25 cellular contexts compared by ENCODE assay signal in the genomic region with DNA sequence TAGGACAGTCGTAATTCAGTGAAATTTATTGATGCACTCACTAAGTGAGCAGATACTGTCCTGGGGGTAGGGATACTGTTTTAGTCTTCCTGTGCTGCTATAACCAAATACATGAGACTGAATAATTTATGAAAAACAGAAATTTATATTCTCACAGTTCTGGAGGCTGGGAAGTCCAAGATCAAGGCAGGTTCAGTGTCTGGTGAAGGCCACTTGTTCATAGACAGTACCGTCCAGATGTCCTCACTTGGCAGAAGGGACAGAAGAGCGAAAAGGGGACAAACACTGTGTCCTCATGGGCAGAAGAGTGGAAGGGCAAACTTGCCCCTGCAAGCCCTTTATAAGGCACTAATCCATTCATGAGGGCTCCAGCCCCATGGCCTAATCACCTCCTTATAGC. TPM values are rescaled to one million over a fixed set of nuclear protein-coding genes. Genes with fewer than 3 reads are reported as not detected.
A peak's percentile ranks its signal among the peaks of the same experiment; 100 is the strongest.
DNase-seq lines count a peak whose midpoint lies in the region; ATAC-seq, FAIRE-seq and TF ChIP-seq lines count a peak whose summit lies in the region.
"Had no signal": no experiment of that assay in that cellular context is flagged by ENCODE, and none has a peak within 500 bp of the region (broad histone marks: within the 10 kb centered on the region; RNA-seq: fewer than 3 reads in every experiment).

No MANE protein-coding gene starts in this region.

- no peaks in the 10 kb centered on the region for H3K9me2 ChIP-seq in SK-N-SH

- H3K4me1 ChIP-seq in SK-N-SH (ENCODE audit: control insufficient read depth in 1 of 2, insufficient read depth in 2 of 2, low read depth in 1 of 2, low read length in 1 of 2), result peaks cover 5 to 10% of the 10 kb centered on the region in 2 experiments; a peak in 2 of 4 replicates
- peaks cover 24% of the 10 kb centered on the region for H3K4me1 ChIP-seq in keratinocyte (ENCODE audit: control insufficient read depth, extremely low read depth, insufficient read depth, low read length)
- H3K4me1 ChIP-seq in subcutaneous abdominal adipose tissue (ENCODE audit: control insufficient read depth in 5 of 5, insufficient read depth in 5 of 5, low read length in 5 of 5), result peaks cover 0 to 19% (median 15%) of the 10 kb centered on the region in 5 donors
- H3K4me1 ChIP-seq: heart right ventricle, suprapubic skin had no signal

- H3K36me3 Mint-ChIP-seq in MCF 10A (ENCODE audit: insufficient read depth, unreplicated experiment), result no peaks in the 10 kb centered on the region
- H3K36me3 Mint-ChIP-seq: activated naive CD4-positive, alpha-beta T cell treated with anti-CD3 and anti-CD28 coated beads, Interleukin-2, amount 50 U/mL, for 24 hours; naive thymus-derived CD8-positive, alpha-beta T cell had no signal

- CTCF ChIA-PET in SK-N-SH (lab: Yijun Ruan, JAX), result no interaction called here
- CTCF ChIA-PET in MCF 10A (lab: Yijun Ruan, JAX), result interaction anchor here (0.8 to 1.5 kb wide), 2 partner anchors 9 to 41 kb away, joined by 3 to 4 read pairs; no protein-coding TSS in a partner anchor

- H3K27me3 Mint-ChIP-seq in MCF 10A (ENCODE audit: insufficient read depth, unreplicated experiment), result no peaks in the 10 kb centered on the region

- peak overlapping the region; percentile 69 to 78; a peak in 3 of 4 replicates for H3K27ac ChIP-seq in SK-N-SH (ENCODE audit: low read depth in 2 of 2, low read length in 1 of 2)
- peak overlapping the region; percentile 99 for H3K27ac ChIP-seq in keratinocyte (ENCODE audit: control insufficient read depth, insufficient read depth, low read length)
- peak overlapping the region; percentile 90 for H3K27ac ChIP-seq in subcutaneous abdominal adipose tissue (ENCODE audit: low read depth, low read length)
- H3K27ac ChIP-seq: 22Rv1, cardiac muscle cell, coronary artery, suprapubic skin had no signal

- H3K27ac Mint-ChIP-seq in MCF 10A (ENCODE audit: low read depth, unreplicated experiment), result peak overlapping the region; percentile 96
- H3K27ac Mint-ChIP-seq: activated CD4-positive, alpha-beta memory T cell treated with anti-CD3 and anti-CD28 coated beads, Interleukin-2, amount 10 ng/mL, durations not matched to agents 7 days and 5 days; activated naive CD4-positive, alpha-beta T cell treated with anti-CD3 and anti-CD28 coated beads, Interleukin-2, amount 50 U/mL, for 24 hours; naive thymus-derived CD8-positive, alpha-beta T cell; T-helper 2 cell treated with Interferon-gamma antibody and Interleukin-4, amounts not matched to agents 5 μg/mL and 100 μg/mL, for 36 hours had no signal

- H3K27me3 ChIP-seq in SK-N-SH (ENCODE audit: insufficient read depth) (no peaks in the 10 kb centered on the region), keratinocyte (ENCODE audit: control insufficient read depth, extremely low read depth, insufficient read depth, low read length) (no peaks in the 10 kb centered on the region), subcutaneous abdominal adipose tissue (ENCODE audit: control insufficient read depth in 5 of 5, insufficient read depth in 4 of 5, low read length in 5 of 5) (peaks cover 0 to 3% (median 0%) of the 10 kb centered on the region in 5 donors)
- H3K27me3 ChIP-seq: cardiac muscle cell, heart right ventricle, suprapubic skin had no signal

- no peaks in the 10 kb centered on the region for H3K9me3 ChIP-seq in SK-N-SH
- H3K9me3 ChIP-seq in keratinocyte (ENCODE audit: control insufficient read depth, low read depth, low read length), result no peaks in the 10 kb centered on the region
- no peaks in the 10 kb centered on the region for H3K9me3 ChIP-seq in subcutaneous abdominal adipose tissue (ENCODE audit: control insufficient read depth in 5 of 5, low read length in 5 of 5)
- H3K9me3 ChIP-seq: heart right ventricle, suprapubic skin had no signal

- intact Hi-C loops in MCF 10A (cut with micrococcal nuclease), result loop anchor here (2.0 kb wide), 1 partner anchor 45 kb away; the partner anchor contains the start of gene PGRMC2

- ATAC-seq in SK-N-SH treated with all-trans-retinoic acid at 6 μM for 48 hours (no peak), HG03139 (IDR thresholded peaks at IDR 0.05; ENCODE audit: unreplicated experiment) (no peak)
- ATAC-seq: naive thymus-derived CD8-positive, alpha-beta T cell had no signal

- H3K36me3 ChIP-seq in SK-N-SH (replicated peaks in 1 of 2; ENCODE audit: control insufficient read depth in 1 of 2, insufficient read depth in 2 of 2, low read length in 1 of 2) (no peaks in the 10 kb centered on the region), keratinocyte (ENCODE audit: control insufficient read depth in 2 of 2, extremely low read depth in 1 of 2, insufficient read depth in 2 of 2, low read length in 2 of 2) (no peaks in the 10 kb centered on the region), subcutaneous abdominal adipose tissue (ENCODE audit: control insufficient read depth in 5 of 5, insufficient read depth in 5 of 5, low read length in 5 of 5) (no peaks in the 10 kb centered on the region)
- H3K36me3 ChIP-seq: cardiac muscle cell, heart right ventricle, suprapubic skin had no signal

- dilution Hi-C loops in keratinocyte (cut with MboI; ENCODE audit: extremely low pct_ligation_motif_present, low sequenced_read_pairs), result no loop called here

- H3K79me2 ChIP-seq in SK-N-SH (ENCODE audit: insufficient read depth) (no peaks in the 10 kb centered on the region), keratinocyte (ENCODE audit: control insufficient read depth, insufficient read depth, low read length) (no peaks in the 10 kb centered on the region)

- H2AFZ ChIP-seq in SK-N-SH (ENCODE audit: low read depth) (no peak overlapping the region), keratinocyte (ENCODE audit: control insufficient read depth, low read length) (peak overlapping the region; percentile 67)

- TF ChIP-seq EP300 in SK-N-SH (IDR thresholded peaks at IDR 0.05; ENCODE audit: borderline replicate concordance in 1 of 2, low read depth in 1 of 2, low read length in 1 of 2), result no peak

- 69% methylated on average over 3 of the region's 3 CpGs for WGBS in SK-N-SH (ENCODE audit: low lambda C conversion rate)

- no TSS peak for BruUV-seq in MCF 10A (replicated peaks; lab: Mats Ljungman, UMichigan)

- no peak for TF ChIP-seq RAD21 in SK-N-SH (IDR thresholded peaks at IDR 0.05; ENCODE audit: low read length)

- no peaks in the 10 kb centered on the region for H3K9me3 Mint-ChIP-seq in MCF 10A (ENCODE audit: unreplicated experiment)
- H3K9me3 Mint-ChIP-seq: activated naive CD4-positive, alpha-beta T cell treated with anti-CD3 and anti-CD28 coated beads, Interleukin-2, amount 50 U/mL, for 24 hours had no signal

- DNase-seq in SK-N-SH (no peak), MCF 10A (ENCODE audit: unreplicated experiment) (no peak), keratinocyte (ENCODE audit: low read depth, low spot score) (no peak), NOMO-1 treated with dmso at 0.1 percent for 144 hours (lab: John Stamatoyannopoulos, UW; ENCODE audit: unreplicated experiment) (no peak)
- DNase-seq in activated CD8-positive, alpha-beta memory T cell treated with anti-CD3 and anti-CD28 coated beads, Interleukin-2, amount 50 U/mL, for 4 hours, result no peak
- DNase-seq: activated CD4-positive, alpha-beta memory T cell treated with anti-CD3 and anti-CD28 coated beads, Interleukin-2, amount 10 ng/mL, durations not matched to agents 7 days and 5 days; activated CD4-positive, CD25-positive, alpha-beta regulatory T cell treated with anti-CD3 and anti-CD28 coated beads, Interleukin-2, amount 50 U/mL, for 72 hours; effector memory CD4-positive, alpha-beta T cell; erythroblast; heart right ventricle; naive thymus-derived CD8-positive, alpha-beta T cell; NCI-H1092 treated with DMSO at 0.1 percent for 48 hours; NCI-H187; small intestine; stimulated activated naive CD4-positive, alpha-beta T cell had no signal

- POLR2A ChIA-PET in SK-N-SH (lab: Yijun Ruan, JAX), result no interaction called here
- POLR2A ChIA-PET in MCF 10A (lab: Yijun Ruan, JAX), result interaction anchor here (0.6 to 1.5 kb wide), 8 partner anchors 9 to 186 kb away, joined by 3 to 18 read pairs (median 4); partner anchors contain the start of gene PGRMC2

- peaks cover 4% of the 10 kb centered on the region for H3F3A ChIP-seq in SK-N-SH (replicated peaks; ENCODE audit: insufficient read depth)

- TF ChIP-seq CTCF in SK-N-SH (IDR thresholded peaks at IDR 0.05) (no peak), MCF 10A (IDR thresholded peaks at IDR 0.05; ENCODE audit: unreplicated experiment) (no peak), keratinocyte (optimal IDR thresholded peaks at IDR 0.05 in 1 of 3, IDR thresholded peaks at IDR 0.05 in 1 of 3, conservative IDR thresholded peaks at IDR 0.05 in 1 of 3; ENCODE audit: extremely low read depth in 1 of 3, insufficient read depth in 2 of 3, low read length in 3 of 3) (no peak)

- FAIRE-seq in keratinocyte (lab: Jason Lieb, UNC), result peak; percentile 56
- FAIRE-seq: G401.6, small intestine had no signal

- H3K4me3 Mint-ChIP-seq in MCF 10A (ENCODE audit: unreplicated experiment), result no peak overlapping the region
- H3K4me3 Mint-ChIP-seq: activated CD4-positive, alpha-beta memory T cell treated with anti-CD3 and anti-CD28 coated beads, Interleukin-2, amount 10 ng/mL, durations not matched to agents 7 days and 5 days; activated naive CD4-positive, alpha-beta T cell treated with anti-CD3 and anti-CD28 coated beads, Interleukin-2, amount 50 U/mL, for 24 hours; naive thymus-derived CD8-positive, alpha-beta T cell; T-helper 2 cell treated with Interferon-gamma antibody and Interleukin-4, amounts not matched to agents 5 μg/mL and 100 μg/mL, for 36 hours had no signal

- H3K4me1 Mint-ChIP-seq in MCF 10A (ENCODE audit: insufficient read depth, unreplicated experiment), result peaks cover 33% of the 10 kb centered on the region
- H3K4me1 Mint-ChIP-seq: activated CD4-positive, alpha-beta memory T cell treated with anti-CD3 and anti-CD28 coated beads, Interleukin-2, amount 10 ng/mL, durations not matched to agents 7 days and 5 days; activated naive CD4-positive, alpha-beta T cell treated with anti-CD3 and anti-CD28 coated beads, Interleukin-2, amount 50 U/mL, for 24 hours; naive thymus-derived CD8-positive, alpha-beta T cell had no signal

- H3K9ac ChIP-seq in SK-N-SH, result no peak overlapping the region
- H3K9ac ChIP-seq in keratinocyte (ENCODE audit: control insufficient read depth, extremely low read depth, insufficient read depth, low read length), result peak overlapping the region; percentile 45
- peak overlapping the region in 2 of 5 donors; percentile 11 to 68 for H3K9ac ChIP-seq in subcutaneous abdominal adipose tissue (ENCODE audit: low read length in 5 of 5)

- no peaks in the 10 kb centered on the region for H4K20me1 ChIP-seq in SK-N-SH (ENCODE audit: insufficient read depth)
- H4K20me1 ChIP-seq in keratinocyte (ENCODE audit: control insufficient read depth, extremely low read depth, insufficient read depth, low read length), result no peaks in the 10 kb centered on the region

- H3K9me1 ChIP-seq in keratinocyte (ENCODE audit: control insufficient read depth, extremely low read depth, insufficient read depth, low read length), result no peaks in the 10 kb centered on the region

- 0 out of 2 replicates have a peak overlapping the region, but pooled peaks have one; percentile 12 for H3K4me2 ChIP-seq in SK-N-SH
- peak overlapping the region; percentile 92 for H3K4me2 ChIP-seq in keratinocyte (ENCODE audit: control insufficient read depth, extremely low read depth, insufficient read depth, low read depth, low read length)

- H3K4me3 ChIP-seq in SK-N-SH (ENCODE audit: low read depth in 2 of 2, low read length in 1 of 2), result no peak overlapping the region
- peak overlapping the region in 1 of 3 experiments; percentile 21 for H3K4me3 ChIP-seq in keratinocyte (ENCODE audit: control insufficient read depth in 2 of 3, extremely low read depth in 1 of 3, insufficient read depth in 2 of 3, low read depth in 1 of 3, low read length in 3 of 3)
- peak overlapping the region in 1 of 5 donors; percentile 7 for H3K4me3 ChIP-seq in subcutaneous abdominal adipose tissue (ENCODE audit: low read depth in 1 of 5, low read length in 5 of 5)
- H3K4me3 ChIP-seq: cardiac muscle cell, coronary artery, heart right ventricle, suprapubic skin had no signal

RNA-seq across cellular contexts. Expression of gene PGRMC2, which starts 45.6 kb away (rescaled TPM):
- 17.5 and 18.2 TPM in 2 replicates for polyA plus RNA-seq in SK-N-SH (2012; rRNA removed)
- polyA plus RNA-seq in SK-N-SH (2012; cell fraction: cytosol; rRNA removed), result 41.8 and 54.8 TPM in 2 replicates
- 7.7 and 17.3 TPM in 2 replicates for polyA plus RNA-seq in SK-N-SH (2012; cell fraction: nucleus; rRNA removed)
- total RNA-seq in MCF 10A (2022), result 54.3 and 68.5 TPM in 2 replicates
- 14.6 to 26.7 TPM (median 20.0 TPM) in 3 replicates for polyA plus RNA-seq in keratinocyte
- polyA plus RNA-seq in keratinocyte (2011; ENCODE audit: low read depth), result 67.5 TPM
- 13.3 and 27.2 TPM in 2 replicates for polyA plus RNA-seq in keratinocyte (2011; cell fraction: cytosol; rRNA removed)
- polyA plus RNA-seq in keratinocyte (2011; cell fraction: nucleus; rRNA removed), result 35.7 and 49.7 TPM in 2 replicates
- polyA plus RNA-seq in keratinocyte (2012; ENCODE audit: low replicate concordance), result 64.0 and 95.7 TPM in 2 replicates
- polyA minus RNA-seq in keratinocyte, result 1.8 to 5.7 TPM (median 2.0 TPM) in 3 replicates
- 9.0 TPM for polyA minus RNA-seq in keratinocyte (2011; cell fraction: cytosol; rRNA and poly(A)+ RNA removed)
- polyA minus RNA-seq in keratinocyte (2011; cell fraction: nucleus; rRNA and poly(A)+ RNA removed), result 7.6 and 14.6 TPM in 2 replicates
